In the genomic region with DNA sequence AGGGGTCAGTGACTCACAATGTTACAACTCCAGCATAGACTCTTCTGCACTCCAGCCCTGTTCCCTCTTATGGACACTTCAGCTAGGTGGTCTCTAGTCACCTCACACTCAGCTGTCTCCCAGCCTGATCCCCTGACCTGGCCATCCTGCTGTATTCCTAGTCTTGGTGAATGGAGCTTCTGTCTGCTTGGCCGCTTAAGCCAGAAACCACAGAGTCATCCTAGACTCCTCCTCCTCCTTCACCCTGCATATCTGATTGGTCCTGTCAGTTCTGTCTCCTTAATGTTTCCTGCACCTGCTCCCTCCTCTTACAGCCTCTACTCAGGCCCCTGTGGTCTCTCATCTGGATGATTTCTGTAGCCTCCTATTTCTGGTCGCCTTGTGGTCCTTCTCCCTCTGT, we compare ENCODE assay signal across 16 cellular contexts. TPM values are rescaled to one million over a fixed set of nuclear protein-coding genes. Genes with fewer than 3 reads are reported as not detected.
DNase-seq lines count a peak whose midpoint lies in the region; ATAC-seq and TF ChIP-seq lines count a peak whose summit lies in the region.
"Had no signal": no experiment of that assay in that cellular context is flagged by ENCODE, and none has a peak within 500 bp of the region (broad histone marks: within the 10 kb centered on the region; RNA-seq: fewer than 3 reads in every experiment).

No MANE protein-coding gene starts in this region.

- no peak overlapping the region for H3K4me3 Mint-ChIP-seq in stimulated activated effector memory CD8-positive, alpha-beta T cell treated with anti-CD3 and anti-CD28 coated beads, Interleukin-12 subunit alpha, Interleukin-12 subunit beta, amount 100 ng/mL, for 72 hours
- H3K4me3 Mint-ChIP-seq in activated CD4-positive, alpha-beta T cell treated with anti-CD3 and anti-CD28 coated beads, Interleukin-2, amount 10 ng/mL, durations not matched to agents 24 days and 14 days, result no peak overlapping the region
- H3K4me3 Mint-ChIP-seq: activated T-helper 17 cell treated with anti-CD3 and anti-CD28 coated beads, Interleukin-2, amount 50 U/mL, for 72 hours; CD8-positive, alpha-beta T cell; dendritic cell treated with granulocyte-macrophage colony-stimulating factor and Interleukin-4, amounts not matched to agents 40 ng/mL and 50 ng/mL, for 4 days; stimulated activated naive B cell treated with anti-CD40 and anti-IgM and Interleukin-4, amounts not matched to agents 10 μg/mL and 1 μg/mL and 100 μg/mL, for 72 hours had no signal

- H3K27ac Mint-ChIP-seq in stimulated activated effector memory CD8-positive, alpha-beta T cell treated with anti-CD3 and anti-CD28 coated beads, Interleukin-12 subunit alpha, Interleukin-12 subunit beta, amount 100 ng/mL, for 72 hours, result no peak overlapping the region
- no peak overlapping the region for H3K27ac Mint-ChIP-seq in activated CD4-positive, alpha-beta T cell treated with anti-CD3 and anti-CD28 coated beads, Interleukin-2, amount 10 ng/mL, durations not matched to agents 24 days and 14 days
- H3K27ac Mint-ChIP-seq: activated T-helper 17 cell treated with anti-CD3 and anti-CD28 coated beads, Interleukin-2, amount 50 U/mL, for 72 hours; CD8-positive, alpha-beta T cell; dendritic cell treated with granulocyte-macrophage colony-stimulating factor and Interleukin-4, amounts not matched to agents 40 ng/mL and 50 ng/mL, for 4 days; stimulated activated naive B cell treated with anti-CD40 and anti-IgM and Interleukin-4, amounts not matched to agents 10 μg/mL and 1 μg/mL and 100 μg/mL, for 72 hours had no signal

- peak; percentile 17 for DNase-seq in NCI-H510A treated with DMSO at 0.1 percent for 48 hours (lab: John Stamatoyannopoulos, UW)
- DNase-seq in NCI-H510A (lab: John Stamatoyannopoulos, UW), result no peak
- DNase-seq in NCI-H187 treated with DMSO at 0.1 percent for 48 hours (lab: John Stamatoyannopoulos, UW), result peak; percentile 95
- peak; percentile 41 for DNase-seq in cerebellum (ENCODE audit: low spot score)
- DNase-seq in stimulated activated effector memory CD8-positive, alpha-beta T cell treated with anti-CD3 and anti-CD28 coated beads, Interleukin-12 subunit alpha, Interleukin-12 subunit beta, amount 100 ng/mL, for 72 hours (ENCODE audit: low spot score in 2 of 2), result no peak
- no peak for DNase-seq in esophagus squamous epithelium (lab: John Stamatoyannopoulos, UW)
- no peak for DNase-seq in activated CD4-positive, alpha-beta T cell treated with anti-CD3 and anti-CD28 coated beads, Interleukin-2, amount 10 ng/mL, durations not matched to agents 24 days and 14 days
- no peak for DNase-seq in stimulated activated CD4-positive, alpha-beta T cell treated with anti-CD3 and anti-CD28 coated beads, Interleukin-4, amount 100 ng/mL, for 1 hour
- DNase-seq: amniotic stem cell; CD8-positive, alpha-beta T cell; KG1; NCI-H1694; sigmoid colon; stimulated activated naive B cell treated with anti-CD40 and anti-IgM and Interleukin-4, amounts not matched to agents 10 μg/mL and 1 μg/mL and 100 μg/mL, for 72 hours had no signal

- no peaks in the 10 kb centered on the region for H3K4me1 Mint-ChIP-seq in stimulated activated effector memory CD8-positive, alpha-beta T cell treated with anti-CD3 and anti-CD28 coated beads, Interleukin-12 subunit alpha, Interleukin-12 subunit beta, amount 100 ng/mL, for 72 hours
- no peaks in the 10 kb centered on the region for H3K4me1 Mint-ChIP-seq in activated CD4-positive, alpha-beta T cell treated with anti-CD3 and anti-CD28 coated beads, Interleukin-2, amount 10 ng/mL, durations not matched to agents 24 days and 14 days
- H3K4me1 Mint-ChIP-seq: activated T-helper 17 cell treated with anti-CD3 and anti-CD28 coated beads, Interleukin-2, amount 50 U/mL, for 72 hours had no signal

- no peaks in the 10 kb centered on the region for H3K9me3 ChIP-seq in esophagus squamous epithelium
- H3K9me3 ChIP-seq: sigmoid colon had no signal

- H3K27ac ChIP-seq in esophagus squamous epithelium, result no peak overlapping the region
- H3K27ac ChIP-seq: sigmoid colon had no signal

- ATAC-seq in stimulated activated effector memory CD8-positive, alpha-beta T cell treated with anti-CD3 and anti-CD28 coated beads, Interleukin-12 subunit alpha, Interleukin-12 subunit beta, amount 100 ng/mL, for 72 hours, result peak; percentile 21
- ATAC-seq: activated T-helper 17 cell treated with anti-CD3 and anti-CD28 coated beads, Interleukin-2, amount 50 U/mL, for 72 hours; CD8-positive, alpha-beta T cell; stimulated activated naive B cell treated with anti-CD40 and anti-IgM and Interleukin-4, amounts not matched to agents 10 μg/mL and 1 μg/mL and 100 μg/mL, for 72 hours had no signal

- intact Hi-C loops in esophagus squamous epithelium (cut with DNase I), result no loop called here
- intact Hi-C loops in activated CD4-positive, alpha-beta T cell treated with anti-CD3 and anti-CD28 coated beads, Interleukin-2, amount 10 ng/mL, durations not matched to agents 24 days and 14 days (cut with micrococcal nuclease), result no loop called here

- H3K27me3 Mint-ChIP-seq in activated CD4-positive, alpha-beta T cell treated with anti-CD3 and anti-CD28 coated beads, Interleukin-2, amount 10 ng/mL, durations not matched to agents 24 days and 14 days, result no peaks in the 10 kb centered on the region

- no peaks in the 10 kb centered on the region for H3K4me1 ChIP-seq in esophagus squamous epithelium
- H3K4me1 ChIP-seq: sigmoid colon had no signal

- H3K27me3 ChIP-seq in esophagus squamous epithelium, result no peaks in the 10 kb centered on the region

- H3K36me3 ChIP-seq in esophagus squamous epithelium, result no peaks in the 10 kb centered on the region
- H3K36me3 ChIP-seq: sigmoid colon had no signal

- 85 to 95% methylated on average over 2 of the region's 2 CpGs for WGBS in esophagus squamous epithelium, 2 donors

- H3K4me3 ChIP-seq in esophagus squamous epithelium, result no peak overlapping the region
- H3K4me3 ChIP-seq: sigmoid colon had no signal

- TF ChIP-seq POLR2A in esophagus squamous epithelium (IDR thresholded peaks at IDR 0.05), result no peak

- H3K36me3 Mint-ChIP-seq in stimulated activated effector memory CD8-positive, alpha-beta T cell treated with anti-CD3 and anti-CD28 coated beads, Interleukin-12 subunit alpha, Interleukin-12 subunit beta, amount 100 ng/mL, for 72 hours, result no peaks in the 10 kb centered on the region
- no peaks in the 10 kb centered on the region for H3K36me3 Mint-ChIP-seq in activated CD4-positive, alpha-beta T cell treated with anti-CD3 and anti-CD28 coated beads, Interleukin-2, amount 10 ng/mL, durations not matched to agents 24 days and 14 days (ENCODE audit: low read depth)
- H3K36me3 Mint-ChIP-seq: CD8-positive, alpha-beta T cell; stimulated activated naive B cell treated with anti-CD40 and anti-IgM and Interleukin-4, amounts not matched to agents 10 μg/mL and 1 μg/mL and 100 μg/mL, for 72 hours had no signal

- no peak for TF ChIP-seq CTCF in esophagus squamous epithelium (IDR thresholded peaks at IDR 0.05)

- H3K9me3 Mint-ChIP-seq in stimulated activated effector memory CD8-positive, alpha-beta T cell treated with anti-CD3 and anti-CD28 coated beads, Interleukin-12 subunit alpha, Interleukin-12 subunit beta, amount 100 ng/mL, for 72 hours, result no peaks in the 10 kb centered on the region
- no peaks in the 10 kb centered on the region for H3K9me3 Mint-ChIP-seq in activated CD4-positive, alpha-beta T cell treated with anti-CD3 and anti-CD28 coated beads, Interleukin-2, amount 10 ng/mL, durations not matched to agents 24 days and 14 days
- H3K9me3 Mint-ChIP-seq: activated T-helper 17 cell treated with anti-CD3 and anti-CD28 coated beads, Interleukin-2, amount 50 U/mL, for 72 hours; CD8-positive, alpha-beta T cell; dendritic cell treated with granulocyte-macrophage colony-stimulating factor and Interleukin-4, amounts not matched to agents 40 ng/mL and 50 ng/mL, for 4 days; stimulated activated naive B cell treated with anti-CD40 and anti-IgM and Interleukin-4, amounts not matched to agents 10 μg/mL and 1 μg/mL and 100 μg/mL, for 72 hours had no signal

RNA-seq across cellular contexts. Expression of a gene that starts 26.2 kb away (rescaled TPM):
- 62.4 TPM for total RNA-seq in cerebellum
- total RNA-seq in esophagus squamous epithelium, result 1 to 10 TPM in 1 of 4 donors, under 1 TPM in 3; under 0.01 to 1.8 (median 0.63) TPM
- total RNA-seq in activated CD4-positive, alpha-beta T cell treated with anti-CD3 and anti-CD28 coated beads, Interleukin-2, amount 10 ng/mL, durations not matched to agents 24 days and 14 days, result not detected in 2 replicates
- total RNA-seq: activated T-helper 17 cell treated with anti-CD3 and anti-CD28 coated beads, Interleukin-2, amount 50 U/mL, for 72 hours; CD8-positive, alpha-beta T cell had no signal

Comparison
In these comparisons a context has a peak if more than half of its experiments do, and no peak if none do; other contexts are left out.
1. DNase-seq: peak in NCI-H510A treated with DMSO at 0.1 percent for 48 hours (single experiment), NCI-H187 treated with DMSO at 0.1 percent for 48 hours (single experiment) and cerebellum (single experiment); none in NCI-H510A (single experiment), stimulated activated effector memory CD8-positive, alpha-beta T cell treated with anti-CD3 and anti-CD28 coated beads, Interleukin-12 subunit alpha, Interleukin-12 subunit beta, amount 100 ng/mL, for 72 hours (0 of 2), esophagus squamous epithelium (single experiment), activated CD4-positive, alpha-beta T cell treated with anti-CD3 and anti-CD28 coated beads, Interleukin-2, amount 10 ng/mL, durations not matched to agents 24 days and 14 days (single experiment) and stimulated activated CD4-positive, alpha-beta T cell treated with anti-CD3 and anti-CD28 coated beads, Interleukin-4, amount 100 ng/mL, for 1 hour (single experiment).
2. RNA of a gene that starts 26.2 kb away (total RNA-seq): 62.4 TPM in cerebellum (single experiment); under 0.01 to 1.8 TPM in esophagus squamous epithelium and not detected in activated CD4-positive, alpha-beta T cell treated with anti-CD3 and anti-CD28 coated beads, Interleukin-2, amount 10 ng/mL, durations not matched to agents 24 days and 14 days; every median in the first group is over 10 times any median in the second.